9 cellular contexts compared by ENCODE assay signal in genomic region chr1:1237874-1238701, GRCh38. TPM values are rescaled to one million over a fixed set of nuclear protein-coding genes. Genes with fewer than 3 reads are reported as not detected.
DNase-seq lines count a peak whose midpoint lies in the region; ATAC-seq and FAIRE-seq lines count a peak whose summit lies in the region.
"Had no signal": no experiment of that assay in that cellular context is flagged by ENCODE, and none has a peak within 500 bp of the region (broad histone marks: within the 10 kb centered on the region; RNA-seq: fewer than 3 reads in every experiment).

No MANE protein-coding gene starts in this region.

- no peak for DNase-seq in activated T-cell treated with anti-CD3 and anti-CD28 coated beads, Interleukin-2, amount 50 U/mL, for 72 hours
- DNase-seq in activated T-cell treated with anti-CD3 and anti-CD28 coated beads, Interleukin-2, amount 50 U/mL, for 48 hours, result no peak
- DNase-seq in epithelial cell of prostate (ENCODE audit: low read depth, low spot score) (no peak), urothelium cell line (ENCODE audit: low spot score) (peak; percentile 69)
- DNase-seq: NCI-H524 treated with DMSO at 0.1 percent for 48 hours, nephron progenitor cell had no signal

- ATAC-seq in activated T-cell treated with anti-CD3 and anti-CD28 coated beads, Interleukin-2, amount 50 U/mL, for 72 hours (replicated peaks in 1 of 2), result peak; percentile 22 to 49
- ATAC-seq in GM19452 (IDR thresholded peaks at IDR 0.05; ENCODE audit: unreplicated experiment) (no peak), GM21786 (IDR thresholded peaks at IDR 0.05; ENCODE audit: unreplicated experiment) (no peak)

- peaks cover 3% of the 10 kb centered on the region in 2 donors for H3K36me3 Mint-ChIP-seq in activated T-cell treated with anti-CD3 and anti-CD28 coated beads, Interleukin-2, amount 50 U/mL, for 72 hours (ENCODE audit: insufficient read depth in 2 of 2)

- H3K4me3 Mint-ChIP-seq in activated T-cell treated with anti-CD3 and anti-CD28 coated beads, Interleukin-2, amount 50 U/mL, for 72 hours, result no peak overlapping the region
- H3K4me3 Mint-ChIP-seq: nephron progenitor cell had no signal

- no peak overlapping the region for H3K27ac Mint-ChIP-seq in activated T-cell treated with anti-CD3 and anti-CD28 coated beads, Interleukin-2, amount 50 U/mL, for 72 hours
- H3K27ac Mint-ChIP-seq: nephron progenitor cell had no signal

- no peaks in the 10 kb centered on the region for H3K27me3 Mint-ChIP-seq in activated T-cell treated with anti-CD3 and anti-CD28 coated beads, Interleukin-2, amount 50 U/mL, for 72 hours (ENCODE audit: low read depth)

- H3K27ac ChIP-seq in epithelial cell of prostate, result peak overlapping the region; percentile 12

- H3K9me3 Mint-ChIP-seq in activated T-cell treated with anti-CD3 and anti-CD28 coated beads, Interleukin-2, amount 50 U/mL, for 72 hours, result peaks cover 0 to 1% of the 10 kb centered on the region in 2 donors

- FAIRE-seq in urothelium cell line (lab: Jason Lieb, UNC), result no peak
- FAIRE-seq: GM19239 had no signal

- peaks cover 17% of the 10 kb centered on the region for H3K4me1 Mint-ChIP-seq in activated T-cell treated with anti-CD3 and anti-CD28 coated beads, Interleukin-2, amount 50 U/mL, for 72 hours (ENCODE audit: low read depth)

RNA-seq across cellular contexts. Expression of gene B3GALT6, which starts 6.1 kb away (rescaled TPM):
- 10 to 100 TPM; 13.1 to 13.6 TPM for total RNA-seq in activated T-cell treated with anti-CD3 and anti-CD28 coated beads, Interleukin-2, amount 50 U/mL, for 72 hours

RNA-seq across cellular contexts. Expression of gene SDF4, which starts 6.3 kb away (rescaled TPM):
- total RNA-seq in activated T-cell treated with anti-CD3 and anti-CD28 coated beads, Interleukin-2, amount 50 U/mL, for 72 hours, result 100 to 1,000 TPM; 188 to 348 TPM

RNA-seq across cellular contexts. Expression of gene C1QTNF12, which starts 8.4 kb away (rescaled TPM):
- 10 to 100 TPM in 1 of 2 donors, 1 to 10 TPM in 1; 8.1 to 14.2 TPM for total RNA-seq in activated T-cell treated with anti-CD3 and anti-CD28 coated beads, Interleukin-2, amount 50 U/mL, for 72 hours

RNA-seq across cellular contexts. Expression of gene TNFRSF4, which starts 24.1 kb away (rescaled TPM):
- total RNA-seq in activated T-cell treated with anti-CD3 and anti-CD28 coated beads, Interleukin-2, amount 50 U/mL, for 72 hours, result 100 to 1,000 TPM; 268 to 588 TPM

RNA-seq across cellular contexts. Expression of gene TNFRSF18, which starts 31.7 kb away (rescaled TPM):
- 100 to 1,000 TPM; 245 to 324 TPM for total RNA-seq in activated T-cell treated with anti-CD3 and anti-CD28 coated beads, Interleukin-2, amount 50 U/mL, for 72 hours

Comparison
In these comparisons a context has a peak if more than half of its experiments do, and no peak if none do; other contexts are left out.
1. ATAC-seq: peak in activated T-cell treated with anti-CD3 and anti-CD28 coated beads, Interleukin-2, amount 50 U/mL, for 72 hours (2 of 2); none in GM19452 (single experiment) and GM21786 (single experiment).